In the genomic region with DNA sequence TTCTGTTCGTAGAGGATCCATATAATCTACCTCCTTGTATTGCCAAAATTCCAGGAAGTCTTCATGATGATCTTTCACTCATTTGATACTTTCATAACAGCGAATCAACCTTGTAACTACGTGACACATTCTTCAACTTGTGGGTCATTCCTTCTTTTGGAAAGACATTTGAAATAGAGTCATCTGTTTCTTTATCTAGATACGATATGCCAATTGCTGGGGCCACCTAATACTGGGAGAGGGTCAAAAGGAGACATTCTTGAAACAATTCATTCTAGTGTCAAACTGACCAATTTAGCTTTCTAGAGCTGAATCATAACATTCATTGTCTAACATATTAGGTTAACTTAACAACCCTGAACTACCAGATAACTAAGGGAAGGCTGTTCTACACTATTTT, we compare ENCODE assay signal across 6 cellular contexts.
"Had no signal": no experiment of that assay in that cellular context is flagged by ENCODE, and none has a peak within 500 bp of the region (broad histone marks: within the 10 kb centered on the region; RNA-seq: fewer than 3 reads in every experiment).

No MANE protein-coding gene starts in this region.

- H3K4me3 Mint-ChIP-seq: H9, IgD-negative memory B cell had no signal

- H3K27ac ChIP-seq: GM23248, HL-60 had no signal

- H3K4me3 ChIP-seq: GM23248 had no signal

- H3K36me3 Mint-ChIP-seq: IgD-negative memory B cell had no signal

- H3K4me1 Mint-ChIP-seq: IgD-negative memory B cell had no signal

- DNase-seq: GM23248, H9, HCEC 1CT had no signal

- H2AFZ ChIP-seq: GM23248 had no signal

- ATAC-seq: HepG2 had no signal

- H3K27ac Mint-ChIP-seq: H9, IgD-negative memory B cell had no signal
